Comparison of ENCODE assay signal across 8 cellular contexts in the genomic region with DNA sequence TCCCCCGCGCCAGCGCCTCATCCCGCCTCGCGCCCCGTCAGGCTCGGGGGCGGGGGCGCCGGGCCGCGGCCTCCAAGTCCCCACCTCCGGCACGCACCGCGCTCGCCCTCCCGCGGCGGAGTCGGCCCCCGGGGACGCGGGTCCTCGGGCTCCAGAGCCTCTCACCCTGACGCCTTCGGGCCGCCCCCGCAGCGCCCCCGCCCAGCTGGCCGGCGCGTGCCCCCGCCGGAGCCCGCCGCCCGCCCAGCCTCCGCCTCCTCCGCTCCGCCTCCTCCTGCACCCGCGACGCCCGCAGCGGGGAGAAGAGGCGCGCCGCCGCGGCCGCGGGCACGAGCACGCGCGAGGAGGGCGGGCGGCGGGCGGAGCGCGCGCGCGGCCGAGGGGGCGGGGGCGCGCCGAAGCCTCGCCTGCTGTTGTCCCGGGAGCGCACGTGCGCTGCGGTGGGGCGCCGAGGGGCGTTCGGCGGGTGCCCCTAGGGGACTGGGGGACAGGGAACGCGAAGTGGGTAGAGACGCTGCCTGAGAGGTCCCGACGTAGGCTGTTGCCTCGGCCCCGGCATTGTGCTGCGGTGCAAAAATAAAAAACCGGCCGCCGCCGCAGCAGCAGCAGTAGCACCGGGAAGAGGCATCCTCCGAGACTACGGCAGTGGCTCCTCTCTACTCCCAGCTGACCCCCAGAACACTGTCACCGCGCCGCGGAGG.
DNase-seq lines count a peak whose midpoint lies in the region; ATAC-seq and TF ChIP-seq lines count a peak whose summit lies in the region.

No MANE protein-coding gene starts in this region.

- peak; percentile 44 for DNase-seq in DMS79 (lab: John Stamatoyannopoulos, UW)
- peak; percentile 46 for DNase-seq in HFFc6
- DNase-seq in NCI-H1930 (lab: John Stamatoyannopoulos, UW) = peak; percentile 78 to 89
- peak; percentile 64 for DNase-seq in activated CD4-positive, CD25-positive, alpha-beta regulatory T cell treated with anti-CD3 and anti-CD28 coated beads, Interleukin-2, amount 50 U/mL, for 72 hours
- DNase-seq in cerebellum (ENCODE audit: low spot score) = peak; percentile 54
- DNase-seq in kidney glomerular epithelial cell (lab: John Stamatoyannopoulos, UW) = peak; percentile 50
- DNase-seq in stimulated activated CD4-positive, alpha-beta T cell treated with anti-CD3 and anti-CD28 coated beads, Interleukin-15, amount 100 ng/mL, for 1 hour (ENCODE audit: low read depth in 1 of 2, low spot score in 1 of 2) = peak; percentile 49 to 55

- peaks cover 29% of the 10 kb centered on the region for H3K4me1 Mint-ChIP-seq in HFFc6 (ENCODE audit: low read depth)

- TF ChIP-seq CTCF in HFFc6 (IDR thresholded peaks at IDR 0.05) = no peak

- H3K4me3 Mint-ChIP-seq in HFFc6 = peak overlapping the region; percentile 91

- ATAC-seq in HG03039 (IDR thresholded peaks at IDR 0.05; ENCODE audit: unreplicated experiment) = no peak

- no peaks in the 10 kb centered on the region for H3K9me3 Mint-ChIP-seq in HFFc6

- H3K27me3 Mint-ChIP-seq in HFFc6 (ENCODE audit: insufficient read depth) = peaks cover 4% of the 10 kb centered on the region; the same call in 1 of the 2 replicates

- H3K27ac Mint-ChIP-seq in HFFc6 = peak overlapping the region; percentile 79

- H3K36me3 Mint-ChIP-seq in HFFc6 (ENCODE audit: low read depth) = no peaks in the 10 kb centered on the region
